ENCODE assay signal across 11 cellular contexts in the genomic region with DNA sequence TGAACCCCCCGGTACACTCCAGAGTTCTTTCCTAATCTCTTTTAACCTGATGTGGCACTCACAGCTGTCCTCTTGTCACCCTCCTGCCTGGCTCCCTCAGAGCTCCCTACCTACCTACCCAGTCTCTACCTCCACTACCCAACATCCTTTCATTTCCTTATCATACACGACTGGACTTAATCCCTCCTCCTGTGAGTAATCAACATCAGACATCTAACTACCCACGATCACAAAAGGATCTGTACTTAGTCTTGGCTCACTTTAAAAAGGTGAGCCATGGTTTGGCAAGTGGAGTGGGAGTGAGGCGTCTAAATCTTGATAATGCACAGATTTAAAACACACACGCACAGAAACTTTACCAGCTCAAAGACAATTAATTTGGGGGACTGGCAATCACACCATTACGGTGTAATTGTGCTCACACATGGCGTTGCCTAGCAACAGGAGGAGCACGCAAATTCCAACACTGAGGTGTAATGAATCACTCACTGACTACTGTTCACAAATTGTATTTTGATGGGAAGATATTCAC.
DNase-seq lines count a peak whose midpoint lies in the region; FAIRE-seq and TF ChIP-seq lines count a peak whose summit lies in the region.
"Had no signal": no experiment of that assay in that cellular context is flagged by ENCODE, and none has a peak within 500 bp of the region (broad histone marks: within the 10 kb centered on the region; RNA-seq: fewer than 3 reads in every experiment).

No MANE protein-coding gene starts in this region.

- peak overlapping the region; percentile 50 for H2AFZ ChIP-seq in astrocyte (ENCODE audit: low read depth, low read length)

- no peaks in the 10 kb centered on the region for H3K79me2 ChIP-seq in astrocyte (ENCODE audit: insufficient read depth, low read length)

- no peak for TF ChIP-seq CTCF in astrocyte (IDR thresholded peaks at IDR 0.05; ENCODE audit: insufficient read depth, low read depth, low read length)

- peak overlapping the region; percentile 30 for H3K9ac ChIP-seq in astrocyte (ENCODE audit: low read length)
- H3K9ac ChIP-seq: BLaER1 treated with 17β-estradiol and CSF1 and Interleukin-3, amounts not matched to agents 10 nM and 100 nM had no signal

- H3K27me3 ChIP-seq in astrocyte (ENCODE audit: insufficient read depth, low read length), result no peaks in the 10 kb centered on the region
- H3K27me3 ChIP-seq: BLaER1 treated with 17β-estradiol and CSF1 and Interleukin-3, amounts not matched to agents 10 nM and 100 nM had no signal

- H3K4me1 ChIP-seq in astrocyte (ENCODE audit: insufficient read depth, low read length), result peaks cover 9% of the 10 kb centered on the region
- H3K4me1 ChIP-seq: BLaER1 treated with 17β-estradiol and CSF1 and Interleukin-3, amounts not matched to agents 10 nM and 100 nM had no signal

- no peak for FAIRE-seq in astrocyte (lab: Jason Lieb, UNC)

- no peaks in the 10 kb centered on the region for H3K9me3 ChIP-seq in astrocyte (ENCODE audit: insufficient read depth, low read depth, low read length)
- H3K9me3 ChIP-seq: BLaER1 treated with 17β-estradiol and CSF1 and Interleukin-3, amounts not matched to agents 10 nM and 100 nM had no signal

- peak; percentile 11 for DNase-seq in A172 (ENCODE audit: low spot score)
- DNase-seq in HPDE6-E6E7 (ENCODE audit: extremely low spot score), result peak; percentile 74
- peak; percentile 69 for DNase-seq in astrocyte (ENCODE audit: low read depth)
- DNase-seq in inferior parietal cortex (ENCODE audit: extremely low spot score), result peak; percentile 23
- DNase-seq in cerebellar cortex (ENCODE audit: low spot score), result no peak
- DNase-seq in NCI-H524 (lab: John Stamatoyannopoulos, UW), result no peak
- DNase-seq in germinal center (ENCODE audit: low spot score), result no peak
- no peak for DNase-seq in activated CD4-positive, CD25-positive, alpha-beta regulatory T cell (lab: John Stamatoyannopoulos, UW)
- DNase-seq: activated T-cell treated with anti-CD3 and anti-CD28 coated beads, Interleukin-2, amount 50 U/mL, for 24 hours; cortex of kidney had no signal

- H3K4me3 Mint-ChIP-seq in astrocyte (ENCODE audit: unreplicated experiment), result no peak overlapping the region
- H3K4me3 Mint-ChIP-seq: activated T-cell treated with anti-CD3 and anti-CD28 coated beads, Interleukin-2, amount 50 U/mL, for 24 hours had no signal

- H3K27me3 Mint-ChIP-seq in astrocyte (ENCODE audit: low read depth, unreplicated experiment), result no peaks in the 10 kb centered on the region

- H3K4me2 ChIP-seq in astrocyte (ENCODE audit: low read length), result peak overlapping the region; percentile 67
- H3K4me2 ChIP-seq: BLaER1 treated with 17β-estradiol and CSF1 and Interleukin-3, amounts not matched to agents 10 nM and 100 nM had no signal

- no peak overlapping the region for H3K4me3 ChIP-seq in astrocyte (ENCODE audit: insufficient read depth, low read depth, low read length)
- H3K4me3 ChIP-seq: BLaER1 treated with 17β-estradiol and CSF1 and Interleukin-3, amounts not matched to agents 10 nM and 100 nM had no signal

- H3K27ac Mint-ChIP-seq in astrocyte (ENCODE audit: unreplicated experiment), result peak overlapping the region; percentile 90
- H3K27ac Mint-ChIP-seq: activated T-cell treated with anti-CD3 and anti-CD28 coated beads, Interleukin-2, amount 50 U/mL, for 24 hours had no signal

- H3K36me3 ChIP-seq in astrocyte (ENCODE audit: insufficient read depth, low read length), result no peaks in the 10 kb centered on the region
- H3K36me3 ChIP-seq: BLaER1 treated with 17β-estradiol and CSF1 and Interleukin-3, amounts not matched to agents 10 nM and 100 nM had no signal

- H3K27ac ChIP-seq in astrocyte (ENCODE audit: low read depth, low read length), result peak overlapping the region; percentile 28
- H3K27ac ChIP-seq: BLaER1 treated with 17β-estradiol and CSF1 and Interleukin-3, amounts not matched to agents 10 nM and 100 nM had no signal

- peaks cover 6% of the 10 kb centered on the region for H3K4me1 Mint-ChIP-seq in astrocyte (ENCODE audit: low read depth, unreplicated experiment)

- no peaks in the 10 kb centered on the region for H4K20me1 ChIP-seq in astrocyte (ENCODE audit: insufficient read depth, low read length)
- H4K20me1 ChIP-seq: BLaER1 treated with 17β-estradiol and CSF1 and Interleukin-3, amounts not matched to agents 10 nM and 100 nM had no signal

- no peaks in the 10 kb centered on the region for H3K9me3 Mint-ChIP-seq in astrocyte (ENCODE audit: unreplicated experiment)
- H3K9me3 Mint-ChIP-seq: activated T-cell treated with anti-CD3 and anti-CD28 coated beads, Interleukin-2, amount 50 U/mL, for 24 hours had no signal

- no peaks in the 10 kb centered on the region for H3K36me3 Mint-ChIP-seq in astrocyte (ENCODE audit: low read depth, unreplicated experiment)

Comparison
In these comparisons a context has a peak if more than half of its experiments do, and no peak if none do; other contexts are left out.
1. DNase-seq: peak in A172 (single experiment), HPDE6-E6E7 (single experiment), astrocyte (single experiment) and inferior parietal cortex (single experiment); none in cerebellar cortex (single experiment), NCI-H524 (0 of 2), germinal center (single experiment) and activated CD4-positive, CD25-positive, alpha-beta regulatory T cell (0 of 4).